17 cellular contexts compared by ENCODE assay signal in the genomic region with DNA sequence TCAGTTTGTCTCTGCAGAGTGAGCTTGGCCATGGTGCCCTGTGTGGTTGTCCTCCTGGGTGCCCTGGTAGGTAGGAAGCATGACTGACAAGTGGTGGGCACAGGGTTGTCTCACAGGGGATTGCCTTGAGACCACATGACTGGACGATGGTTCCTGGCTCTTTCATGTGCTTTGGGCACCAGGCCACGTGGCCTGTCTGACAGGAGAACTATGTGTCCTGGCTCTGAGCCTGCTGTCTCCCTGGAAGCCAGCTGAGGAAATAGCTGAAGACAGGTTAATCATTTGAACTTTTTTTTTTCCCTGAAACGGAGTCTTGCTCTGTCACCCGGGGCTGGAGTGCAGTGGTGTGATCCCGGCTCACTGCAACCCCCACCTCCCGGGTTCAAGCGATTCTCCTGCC.
A peak's percentile ranks its signal among the peaks of the same experiment; 100 is the strongest.
DNase-seq lines count a peak whose midpoint lies in the region; ATAC-seq, FAIRE-seq and TF ChIP-seq lines count a peak whose summit lies in the region.
"Had no signal": no experiment of that assay in that cellular context is flagged by ENCODE, and none has a peak within 500 bp of the region (broad histone marks: within the 10 kb centered on the region; RNA-seq: fewer than 3 reads in every experiment).

No MANE protein-coding gene starts in this region.

- no peaks in the 10 kb centered on the region for H3K27me3 ChIP-seq in heart left ventricle
- H3K27me3 ChIP-seq in stomach, result no peaks in the 10 kb centered on the region
- H3K27me3 ChIP-seq: BLaER1 treated with 17β-estradiol and CSF1 and Interleukin-3, amounts not matched to agents 10 nM and 100 nM had no signal

- DNase-seq in H54 (ENCODE audit: insufficient read length, low spot score) (peak; percentile 23), heart left ventricle (peak in 3 of 5 donors; percentile 26 to 55 (median 49)), renal cortical epithelial cell (ENCODE audit: low read depth) (peak; percentile 92), NAMALWA (ENCODE audit: low spot score) (no peak), middle frontal gyrus (ENCODE audit: extremely low spot score, low spot score) (no peak), stomach (no peak)
- DNase-seq: activated CD4-positive, alpha-beta memory T cell treated with anti-CD3 and anti-CD28 coated beads for 36 hours; activated effector memory CD4-positive, alpha-beta T cell treated with Interleukin-2 at 50 U/mL for 16 hours; DMS79 treated with DMSO at 0.1 percent for 48 hours; midbrain; OCI-M1; stimulated activated CD4-positive, alpha-beta T cell treated with anti-CD3 and anti-CD28 coated beads, Interleukin-4, amount 100 ng/mL, for 24 hours; stimulated activated naive CD4-positive, alpha-beta T cell had no signal

- ATAC-seq in heart left ventricle (peak; percentile 41 to 64 (median 56)), GM18909 (IDR thresholded peaks at IDR 0.05; ENCODE audit: poor library complexity, unreplicated experiment) (no peak)

- TF ChIP-seq POLR2A in H54 (IDR thresholded peaks at IDR 0.05; ENCODE audit: low read depth, low read length) (no peak), heart left ventricle (IDR thresholded peaks at IDR 0.05) (no peak), stomach (IDR thresholded peaks at IDR 0.05) (no peak)

- H3K9me3 ChIP-seq in heart left ventricle, result no peaks in the 10 kb centered on the region
- no peaks in the 10 kb centered on the region for H3K9me3 ChIP-seq in stomach

- 27 to 48% (median 33%) methylated on average over 7 of the region's 7 CpGs for WGBS in heart left ventricle, 4 donors
- 33 to 45% (median 39%) methylated on average over 7 of the region's 7 CpGs for WGBS in stomach, 5 donors

- no peak overlapping the region for H3K4me3 ChIP-seq in heart left ventricle
- H3K4me3 ChIP-seq in stomach, result no peak overlapping the region
- H3K4me3 ChIP-seq: BLaER1 treated with 17β-estradiol and CSF1 and Interleukin-3, amounts not matched to agents 10 nM and 100 nM had no signal

- H3K36me3 ChIP-seq in heart left ventricle, result no peaks in the 10 kb centered on the region
- no peaks in the 10 kb centered on the region for H3K36me3 ChIP-seq in stomach

- no peak for TF ChIP-seq CTCF in VCaP (conservative IDR thresholded peaks at IDR 0.05)
- no peak for TF ChIP-seq CTCF in heart left ventricle (IDR thresholded peaks at IDR 0.05)
- TF ChIP-seq CTCF in stomach (IDR thresholded peaks at IDR 0.05), result no peak

- H3K27ac ChIP-seq in VCaP, result peak overlapping the region; percentile 41; the same call in 1 of the 2 replicates
- H3K27ac ChIP-seq in heart left ventricle, result no peak overlapping the region
- H3K27ac ChIP-seq in stomach, result no peak overlapping the region
- H3K27ac ChIP-seq: BLaER1 treated with 17β-estradiol and CSF1 and Interleukin-3, amounts not matched to agents 10 nM and 100 nM had no signal

- H3K4me1 ChIP-seq in heart left ventricle (peaks cover 0 to 6% (median 0%) of the 10 kb centered on the region in 12 donors), stomach (peaks cover 0 to 9% (median 2%) of the 10 kb centered on the region in 4 donors)

- TF ChIP-seq EP300 in stomach (IDR thresholded peaks at IDR 0.05), result no peak

- intact Hi-C loops in heart left ventricle (cut with DNase I) (loop anchor here in 6 of 10 donors (5.0 to 10.0 kb wide), 5 partner anchors 92 to 422 kb away; partner anchors contain the start of genes FJX1 (in 2 of the 6) and LDLRAD3 (in 1 of the 6)), stomach (cut with DNase I; ENCODE audit: low total_unique reads) (no loop called here)

- FAIRE-seq in H54 (lab: Jason Lieb, UNC), result no peak
- FAIRE-seq: GM12892 had no signal

Comparison
In these comparisons a context has a peak if more than half of its experiments do, and no peak if none do; other contexts are left out.
1. DNase-seq: peak in H54 (single experiment), heart left ventricle (3 of 5) and renal cortical epithelial cell (single experiment); none in NAMALWA (single experiment), middle frontal gyrus (single experiment) and stomach (single experiment).